Comparison of ENCODE assay signal across 8 cellular contexts in the genomic region with DNA sequence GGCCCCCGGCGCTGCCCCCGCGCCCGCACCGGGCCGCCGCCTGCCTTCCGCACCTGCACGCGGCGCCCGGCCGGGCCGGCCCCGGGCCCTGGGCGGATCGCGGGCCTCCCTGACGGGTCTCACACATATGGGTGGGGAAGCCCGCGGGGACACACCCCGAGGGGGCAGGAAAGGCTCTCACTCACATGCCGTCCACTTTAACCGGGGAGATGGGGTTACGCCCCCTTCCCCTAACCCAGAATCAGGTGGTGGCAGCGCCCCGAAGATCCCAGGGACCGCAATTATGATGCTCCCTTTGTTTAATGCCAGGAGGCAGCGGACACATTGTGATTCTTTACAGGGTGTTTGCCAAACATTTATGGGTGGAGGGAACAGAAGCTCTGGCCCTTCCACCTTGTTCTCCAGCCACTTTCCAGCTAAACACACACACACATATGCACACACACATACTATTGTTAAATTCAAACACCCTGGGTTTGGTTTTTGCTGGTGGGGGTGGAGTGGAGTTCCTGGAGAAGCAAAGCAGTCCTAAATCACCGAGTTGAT. TPM values are rescaled to one million over a fixed set of nuclear protein-coding genes. Genes with fewer than 3 reads are reported as not detected.
DNase-seq lines count a peak whose midpoint lies in the region; ATAC-seq and TF ChIP-seq lines count a peak whose summit lies in the region.

No MANE protein-coding gene starts in this region.

- no peaks in the 10 kb centered on the region for H3K27me3 Mint-ChIP-seq in IgD-negative memory B cell
- no peaks in the 10 kb centered on the region for H3K27me3 Mint-ChIP-seq in chondrocyte (ENCODE audit: low read depth)
- no peaks in the 10 kb centered on the region for H3K27me3 Mint-ChIP-seq in natural killer cell treated with Interleukin-12 subunit alpha and Interleukin-12 subunit beta and Interleukin-15 and Interleukin-18, amount 100 ng/mL, for 72 hours

- H3K4me3 Mint-ChIP-seq in IgD-negative memory B cell, result peak overlapping the region; percentile 80 to 95 (median 90)
- H3K4me3 Mint-ChIP-seq in chondrocyte (ENCODE audit: unreplicated experiment), result peak overlapping the region; percentile 69
- peak overlapping the region; percentile 78 for H3K4me3 Mint-ChIP-seq in natural killer cell treated with Interleukin-12 subunit alpha and Interleukin-12 subunit beta and Interleukin-15 and Interleukin-18, amount 100 ng/mL, for 72 hours

- ATAC-seq in natural killer cell treated with Interleukin-12 subunit alpha and Interleukin-12 subunit beta and Interleukin-15 and Interleukin-18, amount 100 ng/mL, for 72 hours, result no peak
- no peak for ATAC-seq in HG03108 (IDR thresholded peaks at IDR 0.05; ENCODE audit: unreplicated experiment)
- ATAC-seq in GM21786 (IDR thresholded peaks at IDR 0.05; ENCODE audit: unreplicated experiment), result no peak

- peak; percentile 64 for TF ChIP-seq CTCF in C4-2B (conservative IDR thresholded peaks at IDR 0.05)
- TF ChIP-seq CTCF in chondrocyte (IDR thresholded peaks at IDR 0.05), result peak; percentile 35

- H3K9me3 Mint-ChIP-seq in IgD-negative memory B cell (no peaks in the 10 kb centered on the region), chondrocyte (ENCODE audit: low read depth) (no peaks in the 10 kb centered on the region)
- H3K9me3 Mint-ChIP-seq in natural killer cell treated with Interleukin-12 subunit alpha and Interleukin-12 subunit beta and Interleukin-15 and Interleukin-18, amount 100 ng/mL, for 72 hours, result no peaks in the 10 kb centered on the region

- peak overlapping the region; percentile 70 for H3K27ac ChIP-seq in C4-2B

- H3K27ac Mint-ChIP-seq in IgD-negative memory B cell (peak overlapping the region; percentile 85 to 99 (median 94)), chondrocyte (ENCODE audit: unreplicated experiment) (peak overlapping the region; percentile 63)
- peak overlapping the region; percentile 75 to 99 for H3K27ac Mint-ChIP-seq in natural killer cell treated with Interleukin-12 subunit alpha and Interleukin-12 subunit beta and Interleukin-15 and Interleukin-18, amount 100 ng/mL, for 72 hours

- no peak for DNase-seq in chondrocyte (ENCODE audit: low spot score)
- no peak for DNase-seq in natural killer cell treated with Interleukin-12 subunit alpha and Interleukin-12 subunit beta and Interleukin-15 and Interleukin-18, amount 100 ng/mL, for 72 hours (ENCODE audit: low spot score)
- DNase-seq in germinal center (ENCODE audit: low spot score), result no peak
- DNase-seq in NCI-H524 (lab: John Stamatoyannopoulos, UW), result no peak

- no peaks in the 10 kb centered on the region for H3K36me3 Mint-ChIP-seq in IgD-negative memory B cell
- H3K36me3 Mint-ChIP-seq in chondrocyte (ENCODE audit: low read depth), result no peaks in the 10 kb centered on the region
- H3K36me3 Mint-ChIP-seq in natural killer cell treated with Interleukin-12 subunit alpha and Interleukin-12 subunit beta and Interleukin-15 and Interleukin-18, amount 100 ng/mL, for 72 hours, result peaks cover 5% of the 10 kb centered on the region

- H3K4me1 Mint-ChIP-seq in IgD-negative memory B cell (peaks cover 14 to 32% (median 23%) of the 10 kb centered on the region in 3 donors), chondrocyte (ENCODE audit: low read depth) (peaks cover 36% of the 10 kb centered on the region)
- H3K4me1 Mint-ChIP-seq in natural killer cell treated with Interleukin-12 subunit alpha and Interleukin-12 subunit beta and Interleukin-15 and Interleukin-18, amount 100 ng/mL, for 72 hours (ENCODE audit: low read depth in 2 of 2), result peaks cover 45 to 49% of the 10 kb centered on the region in 2 donors

RNA-seq across cellular contexts. Expression of a gene that starts 0.4 kb away (rescaled TPM):
- 91.6 TPM for polyA plus RNA-seq in IgD-negative memory B cell
- 21.4 to 45.8 TPM (median 26.1 TPM) in 3 replicates for total RNA-seq in chondrocyte
- 100 to 1,000 TPM; 307 to 413 TPM for total RNA-seq in natural killer cell treated with Interleukin-12 subunit alpha and Interleukin-12 subunit beta and Interleukin-15 and Interleukin-18, amount 100 ng/mL, for 72 hours
